In genomic region chr4:22129454-22130075, GRCh38 we compare ENCODE assay signal across 8 cellular contexts.
DNase-seq lines count a peak whose midpoint lies in the region; ATAC-seq and TF ChIP-seq lines count a peak whose summit lies in the region.

No MANE protein-coding gene starts in this region.

- H3K9me2 ChIP-seq in OCI-LY7 (ENCODE audit: insufficient read depth, low read length) = no peaks in the 10 kb centered on the region

- no peak overlapping the region for H3K4me3 ChIP-seq in AG10803 (ENCODE audit: low read length)
- H3K4me3 ChIP-seq in OCI-LY7 (ENCODE audit: low read depth, low read length, poor library complexity, severe bottlenecking) = no peak overlapping the region

- H3K36me3 ChIP-seq in OCI-LY7 (ENCODE audit: insufficient read depth, low read length) = no peaks in the 10 kb centered on the region

- H2AFZ ChIP-seq in OCI-LY7 (ENCODE audit: low read length) = no peak overlapping the region

- no peak overlapping the region for H3K4me2 ChIP-seq in OCI-LY7 (ENCODE audit: low read length)

- H3K4me1 ChIP-seq in OCI-LY7 (ENCODE audit: insufficient read depth, low read length, poor library complexity, severe bottlenecking) = no peaks in the 10 kb centered on the region

- H3K27ac ChIP-seq in OCI-LY7 (ENCODE audit: low read depth, low read length, poor library complexity, severe bottlenecking) = no peak overlapping the region

- TF ChIP-seq CTCF in AG10803 (conservative IDR thresholded peaks at IDR 0.05; ENCODE audit: low read length) = peak; percentile 57
- peak; percentile 60 for TF ChIP-seq CTCF in OCI-LY7 (conservative IDR thresholded peaks at IDR 0.05; ENCODE audit: low read length)

- peak; percentile 53 for ATAC-seq in GM19395 (IDR thresholded peaks at IDR 0.05; ENCODE audit: unreplicated experiment)
- no peak for ATAC-seq in GM19035 (IDR thresholded peaks at IDR 0.05; ENCODE audit: unreplicated experiment)

- BruUV-seq in OCI-LY7 (replicated peaks; lab: Mats Ljungman, UMichigan) = no TSS peak

- CTCF ChIA-PET in OCI-LY7 (lab: Charles Lee; ENCODE audit: unreplicated experiment) = no interaction called here

- no peaks in the 10 kb centered on the region for H3K9me3 ChIP-seq in OCI-LY7 (ENCODE audit: low read length)

- no peaks in the 10 kb centered on the region for H3K79me2 ChIP-seq in OCI-LY7 (ENCODE audit: insufficient read depth, low read depth, low read length)

- intact Hi-C loops in OCI-LY7 (cut with micrococcal nuclease; ENCODE audit: unreplicated experiment) = no loop called here

- POLR2A ChIA-PET in OCI-LY7 (lab: Charles Lee) = no interaction called here

- no peaks in the 10 kb centered on the region for H4K20me1 ChIP-seq in OCI-LY7 (ENCODE audit: insufficient read depth, low read length)

- DNase-seq in AG10803 (ENCODE audit: low read depth) (peak; percentile 11), OCI-LY7 (ENCODE audit: low spot score) (no peak), fibroblast of gingiva (ENCODE audit: low read depth) (peak; percentile 9), hippocampal formation (lab: John Stamatoyannopoulos, UW) (no peak), NOMO-1 treated with dmso at 0.1 percent for 144 hours (lab: John Stamatoyannopoulos, UW; ENCODE audit: unreplicated experiment) (no peak)
- peak; percentile 31 for DNase-seq in stimulated activated CD8-positive, alpha-beta memory T cell treated with anti-CD3 and anti-CD28 coated beads, Interleukin-4, amount 100 ng/mL, for 48 hours

Comparison
In these comparisons a context has a peak if more than half of its experiments do, and no peak if none do; other contexts are left out.
1. DNase-seq: peak in AG10803 (single experiment), fibroblast of gingiva (single experiment) and stimulated activated CD8-positive, alpha-beta memory T cell treated with anti-CD3 and anti-CD28 coated beads, Interleukin-4, amount 100 ng/mL, for 48 hours (single experiment); none in OCI-LY7 (single experiment), hippocampal formation (0 of 2) and NOMO-1 treated with dmso at 0.1 percent for 144 hours (single experiment).